1 cellular context compared by ENCODE assay signal in the genomic region with DNA sequence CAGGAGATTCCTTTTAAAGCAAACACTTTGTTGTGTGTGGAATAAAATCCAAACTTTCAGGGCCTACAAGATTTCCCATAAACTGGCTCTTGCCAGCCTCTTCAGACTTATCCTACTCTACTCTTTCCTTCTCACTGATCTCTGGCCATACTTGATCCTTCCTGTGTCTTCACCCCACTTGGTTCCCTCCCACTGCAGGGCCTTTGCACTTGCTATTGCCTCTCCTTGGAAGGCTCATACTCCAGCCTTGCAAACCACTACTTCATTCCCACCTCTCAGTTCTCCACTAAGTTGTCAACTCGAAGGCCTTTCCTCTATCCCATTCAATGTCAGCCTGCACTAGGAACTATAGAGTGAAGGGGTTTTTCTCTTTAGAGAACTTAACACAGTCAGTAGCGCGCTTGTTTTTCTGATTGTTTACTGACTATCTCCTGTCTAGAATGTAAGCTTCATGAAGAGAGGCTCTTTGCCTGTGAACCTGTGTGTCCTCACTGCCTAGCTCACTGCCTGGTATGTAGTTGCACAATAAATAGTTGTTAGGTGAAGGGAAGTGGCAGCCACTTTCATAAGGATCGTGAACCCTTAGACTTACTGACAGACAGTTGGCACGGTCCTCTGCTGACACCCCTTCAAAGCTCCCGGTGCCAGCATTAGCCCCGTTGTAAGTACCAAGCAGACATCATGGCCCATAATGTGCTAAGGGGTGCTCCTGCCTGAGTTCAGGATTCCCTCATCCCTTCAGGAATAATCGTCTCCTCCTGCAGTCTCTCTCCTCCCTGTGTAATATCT.
TF ChIP-seq lines count a peak whose summit lies in the region.

No MANE protein-coding gene starts in this region.

TF ChIP-seq in HepG2, 621 proteins besides CTCF, POLR2A, EP300 and RAD21:
- TF ChIP-seq RBAK (CRISPR knock-in tag; IDR thresholded peaks at IDR 0.05) (no peak), ZNF850 (CRISPR knock-in tag; conservative IDR thresholded peaks at IDR 0.05) (no peak)
- TF ChIP-seq, protein P1, sequence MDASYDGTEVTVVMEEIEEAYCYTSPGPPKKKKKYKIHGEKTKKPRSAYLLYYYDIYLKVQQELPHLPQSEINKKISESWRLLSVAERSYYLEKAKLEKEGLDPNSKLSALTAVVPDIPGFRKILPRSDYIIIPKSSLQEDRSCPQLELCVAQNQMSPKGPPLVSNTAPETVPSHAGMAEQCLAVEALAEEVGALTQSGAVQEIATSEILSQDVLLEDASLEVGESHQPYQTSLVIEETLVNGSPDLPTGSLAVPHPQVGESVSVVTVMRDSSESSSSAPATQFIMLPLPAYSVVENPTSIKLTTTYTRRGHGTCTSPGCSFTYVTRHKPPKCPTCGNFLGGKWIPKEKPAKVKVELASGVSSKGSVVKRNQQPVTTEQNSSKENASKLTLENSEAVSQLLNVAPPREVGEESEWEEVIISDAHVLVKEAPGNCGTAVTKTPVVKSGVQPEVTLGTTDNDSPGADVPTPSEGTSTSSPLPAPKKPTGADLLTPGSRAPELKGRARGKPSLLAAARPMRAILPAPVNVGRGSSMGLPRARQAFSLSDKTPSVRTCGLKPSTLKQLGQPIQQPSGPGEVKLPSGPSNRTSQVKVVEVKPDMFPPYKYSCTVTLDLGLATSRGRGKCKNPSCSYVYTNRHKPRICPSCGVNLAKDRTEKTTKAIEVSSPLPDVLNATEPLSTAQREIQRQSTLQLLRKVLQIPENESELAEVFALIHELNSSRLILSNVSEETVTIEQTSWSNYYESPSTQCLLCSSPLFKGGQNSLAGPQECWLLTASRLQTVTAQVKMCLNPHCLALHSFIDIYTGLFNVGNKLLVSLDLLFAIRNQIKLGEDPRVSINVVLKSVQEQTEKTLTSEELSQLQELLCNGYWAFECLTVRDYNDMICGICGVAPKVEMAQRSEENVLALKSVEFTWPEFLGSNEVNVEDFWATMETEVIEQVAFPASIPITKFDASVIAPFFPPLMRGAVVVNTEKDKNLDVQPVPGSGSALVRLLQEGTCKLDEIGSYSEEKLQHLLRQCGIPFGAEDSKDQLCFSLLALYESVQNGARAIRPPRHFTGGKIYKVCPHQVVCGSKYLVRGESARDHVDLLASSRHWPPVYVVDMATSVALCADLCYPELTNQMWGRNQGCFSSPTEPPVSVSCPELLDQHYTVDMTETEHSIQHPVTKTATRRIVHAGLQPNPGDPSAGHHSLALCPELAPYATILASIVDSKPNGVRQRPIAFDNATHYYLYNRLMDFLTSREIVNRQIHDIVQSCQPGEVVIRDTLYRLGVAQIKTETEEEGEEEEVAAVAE (CRISPR knock-in tag; IDR thresholded peaks at IDR 0.05; ENCODE audit: borderline replicate concordance) = no peak
